29 cellular contexts compared by ENCODE assay signal in genomic region chr12:66629138-66629880, GRCh38. TPM values are rescaled to one million over a fixed set of nuclear protein-coding genes. Genes with fewer than 3 reads are reported as not detected.
DNase-seq lines count a peak whose midpoint lies in the region; ATAC-seq and TF ChIP-seq lines count a peak whose summit lies in the region.
"Had no signal": no experiment of that assay in that cellular context is flagged by ENCODE, and none has a peak within 500 bp of the region (broad histone marks: within the 10 kb centered on the region; RNA-seq: fewer than 3 reads in every experiment).

No MANE protein-coding gene starts in this region.

- in situ Hi-C loops in ACHN (cut with HindIII; ENCODE audit: low pct_ligation_motif_present, low pct_unique_long_range_greater_than_20kb, low sequenced_read_pairs): no loop called here

- TF ChIP-seq CTCF in liver (IDR thresholded peaks at IDR 0.05; ENCODE audit: low read depth, low read length, missing input control): no peak
- no peak for TF ChIP-seq CTCF in ascending aorta (IDR thresholded peaks at IDR 0.05)

- H3K9ac ChIP-seq in liver (ENCODE audit: low read depth in 1 of 2, low read length in 2 of 2): no peak overlapping the region
- H3K9ac ChIP-seq: BLaER1 treated with 17β-estradiol and CSF1 and Interleukin-3, amounts not matched to agents 10 nM and 100 nM; parathyroid adenoma had no signal

- intact Hi-C loops in left ventricle myocardium superior (cut with micrococcal nuclease): no loop called here
- intact Hi-C loops in ascending aorta (cut with DNase I): no loop called here

- no peak for TF ChIP-seq RAD21 in liver (IDR thresholded peaks at IDR 0.05)

- H3K4me1 ChIP-seq in liver (ENCODE audit: control insufficient read depth in 4 of 4, insufficient read depth in 4 of 4, low read length in 3 of 4): peaks cover 0 to 15% (median 5%) of the 10 kb centered on the region in 4 donors
- H3K4me1 ChIP-seq in ascending aorta: no peaks in the 10 kb centered on the region
- H3K4me1 ChIP-seq: SJSA1 had no signal

- H3K9me3 ChIP-seq in liver (ENCODE audit: control insufficient read depth in 4 of 4, low read length in 3 of 4): no peaks in the 10 kb centered on the region
- no peaks in the 10 kb centered on the region for H3K9me3 ChIP-seq in ascending aorta
- H3K9me3 ChIP-seq: BLaER1 treated with 17β-estradiol and CSF1 and Interleukin-3, amounts not matched to agents 10 nM and 100 nM; Caco-2; SJSA1 had no signal

- 39% methylated on average over 5 of the region's 5 CpGs for WGBS in liver

- peak; percentile 71 for DNase-seq in ACHN
- peak; percentile 17 for DNase-seq in NCI-H69 (lab: John Stamatoyannopoulos, UW)
- DNase-seq in left ventricle myocardium superior: no peak
- DNase-seq in ascending aorta (ENCODE audit: low spot score in 2 of 2): no peak
- no peak for DNase-seq in stimulated activated naive CD8-positive, alpha-beta T cell treated with anti-CD3 and anti-CD28 coated beads, Interleukin-15, Interleukin-2, amounts not matched to agents 100 U/mL and 50 U/mL, for 24 hours
- DNase-seq in MV-4-11 (lab: John Stamatoyannopoulos, UW): no peak
- DNase-seq: activated CD8-positive, alpha-beta T cell treated with anti-CD3 and anti-CD28 coated beads for 36 hours; Caco-2; foreskin fibroblast; NCI-H1436 treated with DMSO at 0.1 percent for 48 hours; NCI-H2171; NCI-H524; nephron progenitor cell; stimulated activated CD4-positive, alpha-beta T cell treated with anti-CD3 and anti-CD28 coated beads, Interleukin-4, amount 100 ng/mL, for 4 hours; T-helper 1 cell had no signal

- ATAC-seq in left ventricle myocardium superior: peak; percentile 59
- ATAC-seq in stimulated activated naive CD8-positive, alpha-beta T cell treated with anti-CD3 and anti-CD28 coated beads, Interleukin-15, Interleukin-2, amounts not matched to agents 100 U/mL and 50 U/mL, for 24 hours: no peak
- ATAC-seq in GM18502 (IDR thresholded peaks at IDR 0.05; ENCODE audit: poor library complexity, unreplicated experiment): no peak
- ATAC-seq: activated CD8-positive, alpha-beta T cell treated with anti-CD3 and anti-CD28 coated beads for 36 hours; esophagus mucosa; Panc1; sciatic nerve; stimulated activated memory B cell treated with anti-CD40 and anti-IgM and Interleukin-4, amounts not matched to agents 10 μg/mL and 1 μg/mL and 100 μg/mL, for 72 hours had no signal

- H3K4me3 ChIP-seq in liver (ENCODE audit: low read depth in 1 of 3, low read length in 3 of 3): no peak overlapping the region
- no peak overlapping the region for H3K4me3 ChIP-seq in ascending aorta
- H3K4me3 ChIP-seq: BLaER1 treated with 17β-estradiol and CSF1 and Interleukin-3, amounts not matched to agents 10 nM and 100 nM; cardiac muscle cell; GM23338; SJSA1 had no signal

- H3K27me3 ChIP-seq in liver (ENCODE audit: control insufficient read depth in 4 of 4, insufficient read depth in 4 of 4, low read length in 3 of 4): peaks cover 0 to 2% (median 0%) of the 10 kb centered on the region in 4 donors
- no peaks in the 10 kb centered on the region for H3K27me3 ChIP-seq in ascending aorta
- H3K27me3 ChIP-seq: BLaER1 treated with 17β-estradiol and CSF1 and Interleukin-3, amounts not matched to agents 10 nM and 100 nM; cardiac muscle cell had no signal

- no peaks in the 10 kb centered on the region for H3K36me3 ChIP-seq in liver (ENCODE audit: control insufficient read depth in 4 of 4, insufficient read depth in 3 of 4, low read depth in 1 of 4, low read length in 3 of 4)
- no peaks in the 10 kb centered on the region for H3K36me3 ChIP-seq in ascending aorta
- H3K36me3 ChIP-seq: BLaER1 treated with 17β-estradiol and CSF1 and Interleukin-3, amounts not matched to agents 10 nM and 100 nM; cardiac muscle cell; SJSA1 had no signal

- H3K27ac ChIP-seq in liver (ENCODE audit: low read depth in 1 of 2, low read length in 2 of 2) (no peak overlapping the region), ascending aorta (no peak overlapping the region)
- H3K27ac ChIP-seq: BLaER1 treated with 17β-estradiol and CSF1 and Interleukin-3, amounts not matched to agents 10 nM and 100 nM; cardiac muscle cell; HL-60; parathyroid adenoma; SJSA1 had no signal

TF ChIP-seq in liver, 16 proteins besides CTCF, POLR2A, EP300 and RAD21:
- TF ChIP-seq JUND (IDR thresholded peaks at IDR 0.05): no peak
- peak; percentile 17 for TF ChIP-seq SP1 (IDR thresholded peaks at IDR 0.05)

RNA-seq across cellular contexts. Expression of gene GRIP1, which starts 49.6 kb away (rescaled TPM):
- total RNA-seq in left ventricle myocardium superior (7.7 TPM), liver (1 to 10 TPM in 1 of 2 donors, under 1 TPM in 1; 0.33 to 1.5 TPM), ascending aorta (not detected)
- under 1 TPM; 0.05 to 0.15 TPM for polyA plus RNA-seq in liver
- total RNA-seq: activated T-helper 2 cell treated with anti-CD3 and anti-CD28 coated beads, Interferon-gamma antibody, Interleukin-2, Interleukin-4, amounts not matched to agents 10 μg/mL and 5 μg/mL and 100 μg/mL, durations not matched to agents 14 hours and 24 hours and 36 hours had no signal
- polyA plus RNA-seq: AG04450 had no signal

Comparison
In these comparisons a context has a peak if more than half of its experiments do, and no peak if none do; other contexts are left out.
1. DNase-seq: peak in ACHN (single experiment) and NCI-H69 (single experiment); none in left ventricle myocardium superior (single experiment), ascending aorta (0 of 2), stimulated activated naive CD8-positive, alpha-beta T cell treated with anti-CD3 and anti-CD28 coated beads, Interleukin-15, Interleukin-2, amounts not matched to agents 100 U/mL and 50 U/mL, for 24 hours (single experiment) and MV-4-11 (single experiment).